In genomic region chr12:113222730-113223531, GRCh38 we compare ENCODE assay signal across 8 cellular contexts. TPM values are rescaled to one million over a fixed set of nuclear protein-coding genes. Genes with fewer than 3 reads are reported as not detected.
A peak's percentile ranks its signal among the peaks of the same experiment; 100 is the strongest.
DNase-seq lines count a peak whose midpoint lies in the region; ATAC-seq and TF ChIP-seq lines count a peak whose summit lies in the region.

No MANE protein-coding gene starts in this region.

- H3K4me2 ChIP-seq in BLaER1 = peak overlapping the region; percentile 62
- H3K4me2 ChIP-seq in H9 (ENCODE audit: insufficient read depth, insufficient read length, low read length) = peak overlapping the region; percentile 66

- H2BK120ac ChIP-seq in H9 (ENCODE audit: low read depth, low read length, poor library complexity, severe bottlenecking) = no peak overlapping the region

- H3K14ac ChIP-seq in H9 (ENCODE audit: insufficient read depth, low read length) = no peak overlapping the region

- H3K4me3 Mint-ChIP-seq in H9 (peak overlapping the region; percentile 83 to 94; a peak in 4 of 5 replicates), MCF 10A (ENCODE audit: unreplicated experiment) (peak overlapping the region; percentile 95)
- H3K4me3 Mint-ChIP-seq in stimulated activated naive CD8-positive, alpha-beta T cell treated with anti-CD3 and anti-CD28 coated beads, Interleukin-15, amount 100 ng/mL, for 72 hours = peak overlapping the region; percentile 92 to 98

- CTCF ChIA-PET in MCF 10A (lab: Yijun Ruan, JAX) = interaction anchor here (0.6 to 1.5 kb wide), 8 partner anchors 12 to 257 kb away, joined by 3 to 5 read pairs (median 4); no protein-coding TSS in a partner anchor

- no peaks in the 10 kb centered on the region for H3K27me3 Mint-ChIP-seq in H9 (ENCODE audit: low read depth)
- no peaks in the 10 kb centered on the region for H3K27me3 Mint-ChIP-seq in MCF 10A (ENCODE audit: insufficient read depth, unreplicated experiment)
- no peaks in the 10 kb centered on the region for H3K27me3 Mint-ChIP-seq in stimulated activated naive CD8-positive, alpha-beta T cell treated with anti-CD3 and anti-CD28 coated beads, Interleukin-15, amount 100 ng/mL, for 72 hours

- H2AFZ ChIP-seq in H9 (ENCODE audit: low read length) = no peak overlapping the region

- no peak overlapping the region for H4K8ac ChIP-seq in H9 (replicated peaks; ENCODE audit: insufficient read length, low read depth, low read length)

- no peak overlapping the region for H4K5ac ChIP-seq in H9 (ENCODE audit: insufficient read length, low read depth, low read length)

- H3K9me3 ChIP-seq in BLaER1 = no peaks in the 10 kb centered on the region
- no peaks in the 10 kb centered on the region for H3K9me3 ChIP-seq in H9 (ENCODE audit: control insufficient read depth, low read depth, low read length)
- no peaks in the 10 kb centered on the region for H3K9me3 ChIP-seq in NT2/D1 (ENCODE audit: insufficient read depth, low read length)

- no peak for DNase-seq in H9
- no peak for DNase-seq in NT2/D1 (ENCODE audit: low read depth, low spot score)
- peak; percentile 89 for DNase-seq in MCF 10A (ENCODE audit: unreplicated experiment)
- no peak for DNase-seq in stimulated activated naive CD8-positive, alpha-beta T cell treated with anti-CD3 and anti-CD28 coated beads, Interleukin-15, amount 100 ng/mL, for 72 hours
- DNase-seq in NK-92 (lab: John Stamatoyannopoulos, UW; ENCODE audit: unreplicated experiment) = no peak
- DNase-seq in Kasumi-1 (lab: John Stamatoyannopoulos, UW) = no peak

- H3K4me3 ChIP-seq in BLaER1 (no peak overlapping the region), NT2/D1 (ENCODE audit: insufficient read length, low read depth) (no peak overlapping the region)

- H2BK12ac ChIP-seq in H9 (ENCODE audit: insufficient read length, low read depth, low read length) = no peak overlapping the region

- H3K36me3 Mint-ChIP-seq in H9 (ENCODE audit: insufficient read depth in 1 of 3, low read depth in 3 of 3) = peaks cover 2 to 8% (median 5%) of the 10 kb centered on the region in 3 experiments; a peak in 5 of 7 replicates
- peaks cover 1% of the 10 kb centered on the region for H3K36me3 Mint-ChIP-seq in MCF 10A (ENCODE audit: insufficient read depth, unreplicated experiment)

- WGBS in H9 (ENCODE audit: extremely low coverage, insufficient read length, low lambda C conversion rate) = no CpG with 5 or more reads among the region's 11 CpGs

- H3K27ac ChIP-seq in BLaER1 = no peak overlapping the region
- no peak overlapping the region for H3K27ac ChIP-seq in H9 (ENCODE audit: insufficient read length, low read depth, low read length)
- peak overlapping the region; percentile 88 for H3K27ac ChIP-seq in layer of hippocampus (ENCODE audit: low read depth, low read length)

- no peaks in the 10 kb centered on the region for H3K9me3 Mint-ChIP-seq in H9
- H3K9me3 Mint-ChIP-seq in MCF 10A (ENCODE audit: unreplicated experiment) = no peaks in the 10 kb centered on the region
- no peaks in the 10 kb centered on the region for H3K9me3 Mint-ChIP-seq in stimulated activated naive CD8-positive, alpha-beta T cell treated with anti-CD3 and anti-CD28 coated beads, Interleukin-15, amount 100 ng/mL, for 72 hours

- H3K27ac Mint-ChIP-seq in H9 (peak overlapping the region in 1 of 3 experiments; percentile 62; a peak in 1 of 7 replicates), MCF 10A (ENCODE audit: low read depth, unreplicated experiment) (peak overlapping the region; percentile 92)
- peak overlapping the region in 1 of 2 donors; percentile 81 for H3K27ac Mint-ChIP-seq in stimulated activated naive CD8-positive, alpha-beta T cell treated with anti-CD3 and anti-CD28 coated beads, Interleukin-15, amount 100 ng/mL, for 72 hours

- no peak overlapping the region for H3K56ac ChIP-seq in H9 (ENCODE audit: insufficient read length, low read depth, low read length)

- TF ChIP-seq CTCF in H9 (conservative IDR thresholded peaks at IDR 0.05) (no peak), MCF 10A (IDR thresholded peaks at IDR 0.05; ENCODE audit: unreplicated experiment) (no peak)

- peaks cover 1% of the 10 kb centered on the region; the same call in 1 of the 2 replicates for H3K79me2 ChIP-seq in H9 (ENCODE audit: insufficient read depth, low read length)

- H3K9ac ChIP-seq in BLaER1 = no peak overlapping the region
- H3K9ac ChIP-seq in H9 (ENCODE audit: extremely low read depth, insufficient read length, low read length) = no peak overlapping the region
- H3K9ac ChIP-seq in NT2/D1 (ENCODE audit: insufficient read length, low read depth) = peak overlapping the region; percentile 23

- BruUV-seq in MCF 10A (replicated peaks; lab: Mats Ljungman, UMichigan) = no TSS peak

- intact Hi-C loops in MCF 10A (cut with micrococcal nuclease) = loop anchor here (2.0 to 10.0 kb wide), 2 partner anchors 48 to 112 kb away; partner anchors contain the start of gene SLC8B1

- H3K4me1 ChIP-seq in BLaER1 (peaks cover 51% of the 10 kb centered on the region), H9 (ENCODE audit: insufficient read depth, low read length) (peaks cover 4% of the 10 kb centered on the region; the same call in 1 of the 2 replicates), NT2/D1 (ENCODE audit: insufficient read depth, insufficient read length) (peaks cover 5% of the 10 kb centered on the region)

- no peak overlapping the region for H3T11ph ChIP-seq in H9 (ENCODE audit: low read length)

- H4K20me1 ChIP-seq in BLaER1 (peaks cover 14% of the 10 kb centered on the region; the same call in 1 of the 2 replicates), H9 (ENCODE audit: control insufficient read depth, insufficient read depth, insufficient read length) (no peaks in the 10 kb centered on the region)

- peaks cover 19 to 20% of the 10 kb centered on the region in 2 experiments for H3K4me1 Mint-ChIP-seq in H9
- H3K4me1 Mint-ChIP-seq in MCF 10A (ENCODE audit: insufficient read depth, unreplicated experiment) = peaks cover 12% of the 10 kb centered on the region
- peaks cover 40% of the 10 kb centered on the region for H3K4me1 Mint-ChIP-seq in stimulated activated naive CD8-positive, alpha-beta T cell treated with anti-CD3 and anti-CD28 coated beads, Interleukin-15, amount 100 ng/mL, for 72 hours

- no peaks in the 10 kb centered on the region for H3K36me3 ChIP-seq in BLaER1
- H3K36me3 ChIP-seq in NT2/D1 (ENCODE audit: insufficient read depth, insufficient read length, low read length) = peaks cover 16% of the 10 kb centered on the region

- no peak overlapping the region for H2AK5ac ChIP-seq in H9 (ENCODE audit: insufficient read length, low read length)

- peaks cover 65% of the 10 kb centered on the region for H3K27me3 ChIP-seq in BLaER1
- no peaks in the 10 kb centered on the region for H3K27me3 ChIP-seq in H9 (ENCODE audit: insufficient read depth, low read length)
- no peaks in the 10 kb centered on the region for H3K27me3 ChIP-seq in NT2/D1 (ENCODE audit: insufficient read depth, insufficient read length)
- no peaks in the 10 kb centered on the region for H3K27me3 ChIP-seq in layer of hippocampus (ENCODE audit: control insufficient read depth, insufficient read depth, low read length)

- peaks cover 9% of the 10 kb centered on the region for H3K23me2 ChIP-seq in H9 (ENCODE audit: insufficient read length, low read depth, low read length, poor library complexity, severe bottlenecking)

- H2BK5ac ChIP-seq in H9 (ENCODE audit: insufficient read length, low read length) = no peak overlapping the region

- no peak overlapping the region for H3K4ac ChIP-seq in H9 (ENCODE audit: low read depth, low read length)

- H3K23ac ChIP-seq in H9 (ENCODE audit: insufficient read length, low read depth, low read length) = no peak overlapping the region

- POLR2A ChIA-PET in MCF 10A (lab: Yijun Ruan, JAX) = interaction anchor here (0.6 to 13.3 kb wide), 17 partner anchors 8 to 1373 kb away, joined by 3 to 237 read pairs (median 4); partner anchors contain the start of genes DDX54, RITA1 and SLC8B1

- no peak overlapping the region for H4K91ac ChIP-seq in H9 (ENCODE audit: insufficient read length, low read depth, low read length)

- H3K79me1 ChIP-seq in H9 (ENCODE audit: insufficient read depth, low read depth, low read length, poor library complexity, severe bottlenecking) = no peaks in the 10 kb centered on the region

- H2BK15ac ChIP-seq in H9 (ENCODE audit: low read depth, low read length) = no peak overlapping the region

- no peak overlapping the region for H3K18ac ChIP-seq in H9 (ENCODE audit: insufficient read length, low read depth, low read length)

- no peak overlapping the region for H2BK20ac ChIP-seq in H9 (ENCODE audit: low read depth, low read length, poor library complexity, severe bottlenecking)

- ATAC-seq in stimulated activated naive CD8-positive, alpha-beta T cell treated with anti-CD3 and anti-CD28 coated beads, Interleukin-15, amount 100 ng/mL, for 72 hours = no peak

RNA-seq across cellular contexts. Expression of gene TPCN1, which starts 1.7 kb away (rescaled TPM):
- total RNA-seq in H9 (2021) (13.5 and 16.1 TPM in 2 replicates), MCF 10A (2022) (42.7 and 43.0 TPM in 2 replicates)

RNA-seq across cellular contexts. Expression of gene RITA1, which starts 37.4 kb away (rescaled TPM):
- total RNA-seq in H9 (2021) (26.0 and 26.1 TPM in 2 replicates), MCF 10A (2022) (17.5 and 17.9 TPM in 2 replicates)

RNA-seq across cellular contexts. Expression of gene DDX54, which starts 37.7 kb away (rescaled TPM):
- total RNA-seq in H9 (2021) = 83.0 TPM in 2 replicates
- 67.3 and 75.8 TPM in 2 replicates for total RNA-seq in MCF 10A (2022)
